ENCODE assay signal across 13 cellular contexts in the genomic region with DNA sequence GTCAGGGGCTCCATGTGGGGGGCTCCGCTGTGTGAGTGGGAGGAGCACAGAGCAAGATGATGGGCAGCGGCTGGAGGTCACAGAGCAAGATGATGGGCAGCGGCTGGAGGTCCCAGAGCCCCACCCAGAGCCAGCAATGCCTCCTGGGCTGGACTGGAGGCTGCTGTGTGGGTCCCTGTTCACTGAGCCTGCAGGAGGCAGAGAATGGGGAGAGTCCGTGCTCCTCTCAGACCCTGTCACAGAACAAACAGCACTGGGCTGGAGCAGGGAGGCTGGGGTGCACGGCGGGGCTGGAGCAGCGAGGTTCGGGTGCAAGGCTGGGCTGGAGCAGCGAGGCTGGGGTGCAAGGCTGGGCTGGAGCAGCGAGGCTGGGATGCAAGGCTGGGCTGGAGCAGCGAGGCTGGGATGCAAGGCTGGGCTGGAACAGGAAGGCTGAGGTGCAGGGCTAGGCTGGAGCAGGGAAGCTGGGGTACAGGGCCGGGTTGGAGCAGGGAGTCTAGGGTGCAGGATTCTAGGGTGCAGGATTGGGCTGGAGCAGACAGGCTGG.
DNase-seq lines count a peak whose midpoint lies in the region; ATAC-seq and TF ChIP-seq lines count a peak whose summit lies in the region.
"Had no signal": no experiment of that assay in that cellular context is flagged by ENCODE, and none has a peak within 500 bp of the region (broad histone marks: within the 10 kb centered on the region; RNA-seq: fewer than 3 reads in every experiment).

No MANE protein-coding gene starts in this region.

- H3K4me1 ChIP-seq in osteoblast (ENCODE audit: insufficient read depth, low read length): no peaks in the 10 kb centered on the region

- no peaks in the 10 kb centered on the region for H3K27me3 ChIP-seq in osteoblast (ENCODE audit: insufficient read depth, low read length)
- H3K27me3 ChIP-seq: BLaER1 treated with 17β-estradiol and CSF1 and Interleukin-3, amounts not matched to agents 10 nM and 100 nM had no signal

- H2AFZ ChIP-seq in osteoblast (ENCODE audit: low read length): no peak overlapping the region

- H3K4me1 Mint-ChIP-seq in stimulated activated naive B cell treated with anti-CD40 and anti-IgM and Interleukin-4, amounts not matched to agents 10 μg/mL and 1 μg/mL and 100 μg/mL, for 72 hours: peaks cover 7 to 30% of the 10 kb centered on the region in 2 donors

- no peaks in the 10 kb centered on the region for H3K27me3 Mint-ChIP-seq in stimulated activated naive B cell treated with anti-CD40 and anti-IgM and Interleukin-4, amounts not matched to agents 10 μg/mL and 1 μg/mL and 100 μg/mL, for 72 hours
- H3K27me3 Mint-ChIP-seq: CD4-positive, CD25-positive, alpha-beta regulatory T cell had no signal

- H3K4me2 ChIP-seq in osteoblast (ENCODE audit: insufficient read depth, low read length): no peak overlapping the region
- H3K4me2 ChIP-seq: BLaER1 treated with 17β-estradiol and CSF1 and Interleukin-3, amounts not matched to agents 10 nM and 100 nM had no signal

- ATAC-seq in activated naive CD4-positive, alpha-beta T cell treated with anti-CD3 and anti-CD28 coated beads, Interleukin-2, amount 50 U/mL, for 72 hours: no peak
- no peak for ATAC-seq in stimulated activated naive B cell treated with anti-CD40 and anti-IgM and Interleukin-4, amounts not matched to agents 10 μg/mL and 1 μg/mL and 100 μg/mL, for 72 hours (replicated peaks)
- ATAC-seq in GM19452 (IDR thresholded peaks at IDR 0.05; ENCODE audit: unreplicated experiment) (no peak), HG02763 (IDR thresholded peaks at IDR 0.05; ENCODE audit: unreplicated experiment) (no peak)
- ATAC-seq: HCT116 had no signal

- no peaks in the 10 kb centered on the region for H3K9me3 Mint-ChIP-seq in activated naive CD4-positive, alpha-beta T cell treated with anti-CD3 and anti-CD28 coated beads, Interleukin-2, amount 50 U/mL, for 72 hours
- no peaks in the 10 kb centered on the region for H3K9me3 Mint-ChIP-seq in stimulated activated naive B cell treated with anti-CD40 and anti-IgM and Interleukin-4, amounts not matched to agents 10 μg/mL and 1 μg/mL and 100 μg/mL, for 72 hours
- H3K9me3 Mint-ChIP-seq: CD4-positive, CD25-positive, alpha-beta regulatory T cell had no signal

- no peaks in the 10 kb centered on the region for H3K9me3 ChIP-seq in osteoblast (ENCODE audit: low read depth, low read length)
- H3K9me3 ChIP-seq: BLaER1 treated with 17β-estradiol and CSF1 and Interleukin-3, amounts not matched to agents 10 nM and 100 nM had no signal

- H4K20me1 ChIP-seq in osteoblast (ENCODE audit: insufficient read depth, low read length): no peaks in the 10 kb centered on the region

- H3K4me3 Mint-ChIP-seq in stimulated activated naive B cell treated with anti-CD40 and anti-IgM and Interleukin-4, amounts not matched to agents 10 μg/mL and 1 μg/mL and 100 μg/mL, for 72 hours: no peak overlapping the region
- H3K4me3 Mint-ChIP-seq: CD4-positive, CD25-positive, alpha-beta regulatory T cell had no signal

- H3K36me3 ChIP-seq in osteoblast (ENCODE audit: insufficient read depth, low read length): no peaks in the 10 kb centered on the region

- DNase-seq in activated naive CD4-positive, alpha-beta T cell treated with anti-CD3 and anti-CD28 coated beads, Interleukin-2, amount 50 U/mL, for 72 hours (ENCODE audit: low spot score in 2 of 2): no peak
- no peak for DNase-seq in activated naive CD4-positive, alpha-beta T cell (lab: John Stamatoyannopoulos, UW)
- DNase-seq in ecto neural progenitor cell (ENCODE audit: low spot score) (peak; percentile 64), osteoblast (ENCODE audit: insufficient read length, low spot score, missing footprints) (peak; percentile 75)
- DNase-seq in stimulated activated naive B cell treated with anti-CD40 and anti-IgM and Interleukin-4, amounts not matched to agents 10 μg/mL and 1 μg/mL and 100 μg/mL, for 72 hours: no peak
- no peak for DNase-seq in activated CD8-positive, alpha-beta memory T cell treated with anti-CD3 and anti-CD28 coated beads, Interleukin-2, amount 50 U/mL, for 4 hours
- DNase-seq: 8988T; CD4-positive, CD25-positive, alpha-beta regulatory T cell; DMS 273 treated with DMSO at 0.1 percent for 48 hours had no signal

- no peaks in the 10 kb centered on the region for H3K79me2 ChIP-seq in osteoblast (ENCODE audit: insufficient read depth, low read length)

- peak overlapping the region; percentile 39 to 68 for H3K27ac Mint-ChIP-seq in activated naive CD4-positive, alpha-beta T cell treated with anti-CD3 and anti-CD28 coated beads, Interleukin-2, amount 50 U/mL, for 72 hours
- peak overlapping the region; percentile 67 for H3K27ac Mint-ChIP-seq in stimulated activated naive B cell treated with anti-CD40 and anti-IgM and Interleukin-4, amounts not matched to agents 10 μg/mL and 1 μg/mL and 100 μg/mL, for 72 hours
- H3K27ac Mint-ChIP-seq: CD4-positive, CD25-positive, alpha-beta regulatory T cell had no signal

- H3K4me3 ChIP-seq in osteoblast (ENCODE audit: insufficient read depth, low read length): no peak overlapping the region
- H3K4me3 ChIP-seq: BLaER1 treated with 17β-estradiol and CSF1 and Interleukin-3, amounts not matched to agents 10 nM and 100 nM had no signal

- no peak overlapping the region for H3K27ac ChIP-seq in osteoblast (ENCODE audit: low read depth, low read length)
- H3K27ac ChIP-seq: BLaER1 treated with 17β-estradiol and CSF1 and Interleukin-3, amounts not matched to agents 10 nM and 100 nM had no signal

- H3K36me3 Mint-ChIP-seq in activated naive CD4-positive, alpha-beta T cell treated with anti-CD3 and anti-CD28 coated beads, Interleukin-2, amount 50 U/mL, for 72 hours: no peaks in the 10 kb centered on the region
- peaks cover 3 to 22% of the 10 kb centered on the region in 2 donors for H3K36me3 Mint-ChIP-seq in stimulated activated naive B cell treated with anti-CD40 and anti-IgM and Interleukin-4, amounts not matched to agents 10 μg/mL and 1 μg/mL and 100 μg/mL, for 72 hours

- TF ChIP-seq CTCF in osteoblast (IDR thresholded peaks at IDR 0.05; ENCODE audit: extremely low read depth, low read depth, low read length): no peak

Comparison
In these comparisons a context has a peak if more than half of its experiments do, and no peak if none do; other contexts are left out.
1. DNase-seq: peak in ecto neural progenitor cell (single experiment) and osteoblast (single experiment); none in activated naive CD4-positive, alpha-beta T cell treated with anti-CD3 and anti-CD28 coated beads, Interleukin-2, amount 50 U/mL, for 72 hours (0 of 2), activated naive CD4-positive, alpha-beta T cell (0 of 4), stimulated activated naive B cell treated with anti-CD40 and anti-IgM and Interleukin-4, amounts not matched to agents 10 μg/mL and 1 μg/mL and 100 μg/mL, for 72 hours (single experiment) and activated CD8-positive, alpha-beta memory T cell treated with anti-CD3 and anti-CD28 coated beads, Interleukin-2, amount 50 U/mL, for 4 hours (single experiment).